Comparison of ENCODE assay signal across 8 cellular contexts in genomic region chr14:25050494-25051170, GRCh38. TPM values are rescaled to one million over a fixed set of nuclear protein-coding genes. Genes with fewer than 3 reads are reported as not detected.
A peak's percentile ranks its signal among the peaks of the same experiment; 100 is the strongest.
DNase-seq lines count a peak whose midpoint lies in the region; ATAC-seq, FAIRE-seq and TF ChIP-seq lines count a peak whose summit lies in the region.

No MANE protein-coding gene starts in this region.

- no peak overlapping the region for H3K9ac ChIP-seq in mammary epithelial cell (ENCODE audit: insufficient read depth, low read length)

- FAIRE-seq in GM12891 (lab: Jason Lieb, UNC), result no peak

- no peak overlapping the region for H2AFZ ChIP-seq in mammary epithelial cell (ENCODE audit: low read depth, low read length)

- H3K4me1 ChIP-seq in mammary epithelial cell (ENCODE audit: insufficient read depth, low read length), result peaks cover 5% of the 10 kb centered on the region

- WGBS in mammary epithelial cell (ENCODE audit: low coverage, missing lambda C conversion rate), result 49% methylated on average over 15 of the region's 18 CpGs

- POLR2A ChIA-PET in BJ (lab: Charles Lee), result no interaction called here

- no TSS peak for BruUV-seq in mammary epithelial cell (replicated peaks; lab: Mats Ljungman, UMichigan)

- DNase-seq in BJ (ENCODE audit: low read depth) (no peak), mammary epithelial cell (peak; percentile 58), superior temporal gyrus (ENCODE audit: extremely low spot score) (peak; percentile 65), GM12891 (ENCODE audit: insufficient read length, low spot score) (no peak)
- no peak for DNase-seq in Jurkat, Clone E6-1 (ENCODE audit: low read depth, low spot score)

- H3K27me3 ChIP-seq in BJ (ENCODE audit: control insufficient read depth, insufficient read depth, low read length) (no peaks in the 10 kb centered on the region), mammary epithelial cell (ENCODE audit: insufficient read depth, low read length) (peaks cover 11% of the 10 kb centered on the region), layer of hippocampus (ENCODE audit: control insufficient read depth, insufficient read depth, low read length) (no peaks in the 10 kb centered on the region)

- dilution Hi-C loops in mammary epithelial cell (cut with HindIII; ENCODE audit: low sequenced_read_pairs), result no loop called here

- no peaks in the 10 kb centered on the region for H3K36me3 ChIP-seq in BJ (ENCODE audit: control insufficient read depth, insufficient read depth, low read length)
- no peaks in the 10 kb centered on the region for H3K36me3 ChIP-seq in mammary epithelial cell (ENCODE audit: insufficient read depth, low read length)

- H4K20me1 ChIP-seq in mammary epithelial cell (ENCODE audit: insufficient read depth, low read length), result no peaks in the 10 kb centered on the region

- TF ChIP-seq CTCF in BJ (IDR thresholded peaks at IDR 0.05; ENCODE audit: insufficient read depth, low read depth, low read length) (no peak), mammary epithelial cell (conservative IDR thresholded peaks at IDR 0.05 in 1 of 2, IDR thresholded peaks at IDR 0.05 in 1 of 2; ENCODE audit: extremely low read depth in 1 of 2, insufficient read depth in 1 of 2, low read depth in 1 of 2, low read length in 2 of 2) (no peak)

- H3K4me3 ChIP-seq in BJ (ENCODE audit: low read depth, low read length) (peak overlapping the region; percentile 66), mammary epithelial cell (replicated peaks in 1 of 3; ENCODE audit: insufficient read depth in 1 of 3, low read depth in 2 of 3, low read length in 3 of 3) (no peak overlapping the region)
- peak overlapping the region; percentile 35 for H3K4me3 ChIP-seq in Jurkat, Clone E6-1 (ENCODE audit: low read length)

- TF ChIP-seq POLR2A in GM12891 (IDR thresholded peaks at IDR 0.05; ENCODE audit: low read depth, low read length), result no peak

- no peaks in the 10 kb centered on the region for H3K9me3 ChIP-seq in mammary epithelial cell (replicated peaks; ENCODE audit: insufficient read depth, low read length)

- CTCF ChIA-PET in BJ (lab: Yijun Ruan, JAX) (interaction anchor here (1.0 to 1.6 kb wide), 3 partner anchors 8 to 84 kb away, joined by 4 to 5 read pairs (median 4); no protein-coding TSS in a partner anchor), mammary epithelial cell (lab: Charles Lee; ENCODE audit: low non-redundant PET) (no interaction called here)

- ATAC-seq in HG03139 (IDR thresholded peaks at IDR 0.05; ENCODE audit: unreplicated experiment) (no peak), HG03039 (IDR thresholded peaks at IDR 0.05; ENCODE audit: unreplicated experiment) (no peak)

- intact Hi-C loops in mammary epithelial cell (cut with micrococcal nuclease), result loop anchor here (10.0 kb wide), 1 partner anchor 84 kb away; no protein-coding TSS in a partner anchor

- peak overlapping the region; percentile 73 for H3K4me2 ChIP-seq in mammary epithelial cell (ENCODE audit: insufficient read depth, low read depth, low read length)

- no peak overlapping the region for H3K27ac ChIP-seq in mammary epithelial cell (ENCODE audit: insufficient read depth, low read depth, low read length)
- H3K27ac ChIP-seq in layer of hippocampus (ENCODE audit: low read depth, low read length), result peak overlapping the region; percentile 83

- no peaks in the 10 kb centered on the region for H3K79me2 ChIP-seq in mammary epithelial cell (ENCODE audit: insufficient read depth, low read length)

- in situ Hi-C loops in mammary epithelial cell (cut with MboI; ENCODE audit: low sequenced_read_pairs in 2 of 2), result no loop called here

TF ChIP-seq in GM12891, 5 proteins besides CTCF, POLR2A, EP300 and RAD21:
- TF ChIP-seq POLR2AphosphoS5 (IDR thresholded peaks at IDR 0.05; ENCODE audit: low read depth, low read length) (no peak), PAX5 (IDR thresholded peaks at IDR 0.05; ENCODE audit: insufficient read depth, low read length, severe bottlenecking) (no peak), SPI1 (IDR thresholded peaks at IDR 0.05; ENCODE audit: low read depth, low read length) (no peak)

RNA-seq across cellular contexts. Expression of gene STXBP6, which starts 0.7 kb away (rescaled TPM):
- polyA plus RNA-seq in BJ (2011; rRNA removed) (12.1 and 16.8 TPM in 2 replicates), mammary epithelial cell (0.18 TPM)
- 4.0 and 7.5 TPM in 2 replicates for polyA minus RNA-seq in BJ (2011; rRNA and poly(A)+ RNA removed)
- 2.9 TPM for polyA plus RNA-seq in Jurkat, Clone E6-1 (2012; ENCODE audit: insufficient read depth, insufficient read length)
- total RNA-seq in mammary epithelial cell, result under 1 TPM; 0.17 to 0.35 TPM
- polyA minus RNA-seq in mammary epithelial cell, result 7.6 TPM
- not detected for polyA plus RNA-seq in GM12891 (2012; ENCODE audit: low read depth, missing spikeins)

Comparison
In these comparisons a context has a peak if more than half of its experiments do, and no peak if none do; other contexts are left out.
1. DNase-seq: peak in mammary epithelial cell (single experiment) and superior temporal gyrus (single experiment); none in BJ (single experiment), Jurkat, Clone E6-1 (single experiment) and GM12891 (single experiment).
2. H3K4me3 ChIP-seq: peak in BJ (single experiment) and Jurkat, Clone E6-1 (single experiment); none in mammary epithelial cell (0 of 3).
3. RNA of gene STXBP6, which starts 0.7 kb away (polyA plus RNA-seq): 12.1 to 16.8 TPM in BJ; 0.18 TPM in mammary epithelial cell (single experiment); every median in the first group is over 10 times any median in the second.